In the genomic region with DNA sequence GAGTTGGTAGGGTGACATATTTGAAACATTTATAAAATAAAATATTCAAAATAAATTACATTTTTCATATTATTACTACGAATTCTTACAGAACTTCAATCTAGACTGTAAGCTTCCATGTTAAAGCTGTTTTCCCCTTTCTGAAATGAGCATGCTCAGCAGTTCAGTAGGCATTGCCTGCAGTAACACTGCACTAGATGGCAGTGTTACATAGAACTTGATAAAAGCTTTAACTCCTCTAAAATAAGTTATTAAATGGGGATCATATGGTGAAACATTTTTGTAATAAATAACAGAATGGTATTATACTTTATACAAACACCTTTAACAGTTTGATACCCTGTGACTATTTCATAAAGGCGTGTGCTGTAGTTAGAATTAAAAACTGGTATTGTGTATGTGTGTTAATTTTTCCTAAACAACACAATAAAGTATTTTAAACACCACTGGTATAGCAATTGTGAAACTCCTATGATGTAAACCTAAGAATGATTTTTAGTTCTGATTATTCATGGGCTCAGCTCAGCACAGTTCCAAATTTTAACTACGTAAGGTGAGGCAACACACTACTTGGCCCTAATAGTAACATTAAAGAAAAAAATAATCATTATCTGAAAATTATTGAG, we compare ENCODE assay signal across 8 cellular contexts. TPM values are rescaled to one million over a fixed set of nuclear protein-coding genes. Genes with fewer than 3 reads are reported as not detected.
DNase-seq lines count a peak whose midpoint lies in the region; ATAC-seq and TF ChIP-seq lines count a peak whose summit lies in the region.

No MANE protein-coding gene starts in this region.

- POLR2A ChIA-PET in PC-9 (lab: Charles Lee; ENCODE audit: unreplicated experiment): interaction anchor here (0.6 kb wide), 1 partner anchor 364 kb away, joined by 4 read pairs; no protein-coding TSS in a partner anchor

- no peak overlapping the region for H3K4me3 ChIP-seq in PC-9
- H3K4me3 ChIP-seq in colonic mucosa: no peak overlapping the region
- H3K4me3 ChIP-seq in mesenchymal stem cell (ENCODE audit: insufficient read depth in 1 of 2, low read depth in 1 of 2, low read length in 2 of 2): no peak overlapping the region

- H2AFZ ChIP-seq in PC-9 (no peak overlapping the region), mesenchymal stem cell (ENCODE audit: low read depth, low read length) (no peak overlapping the region)

- DNase-seq in COR-L47 (lab: John Stamatoyannopoulos, UW) (peak; percentile 34), PC-9 (no peak), colonic mucosa (no peak), mesenchymal stem cell (peak; percentile 75), NCI-H524 treated with DMSO at 0.1 percent for 48 hours (lab: John Stamatoyannopoulos, UW) (no peak), GM19238 (ENCODE audit: insufficient read length, low spot score) (no peak)

- H3K79me2 ChIP-seq in PC-9 (ENCODE audit: low read depth): peaks cover 43% of the 10 kb centered on the region

- peaks cover 36% of the 10 kb centered on the region for H4K20me1 ChIP-seq in PC-9 (ENCODE audit: insufficient read depth)

- ATAC-seq in GM18868 (IDR thresholded peaks at IDR 0.05; ENCODE audit: unreplicated experiment) (peak; percentile 75), HG03139 (IDR thresholded peaks at IDR 0.05; ENCODE audit: unreplicated experiment) (peak; percentile 68)

- no peak overlapping the region for H3K9ac ChIP-seq in colonic mucosa (ENCODE audit: low read depth in 2 of 2, low read length in 2 of 2)
- H3K9ac ChIP-seq in mesenchymal stem cell (ENCODE audit: low read length): peak overlapping the region; percentile 21

- CTCF ChIA-PET in PC-9 (lab: Charles Lee): interaction anchor here (0.6 to 1.0 kb wide), 2 partner anchors 93 to 458 kb away, joined by 3 to 10 read pairs; no protein-coding TSS in a partner anchor

- no peaks in the 10 kb centered on the region for H3K9me2 ChIP-seq in PC-9 (ENCODE audit: insufficient read depth)

- H2BK15ac ChIP-seq in mesenchymal stem cell (ENCODE audit: low read depth, poor library complexity, severe bottlenecking): no peak overlapping the region

- no peak overlapping the region for H2AK5ac ChIP-seq in mesenchymal stem cell (ENCODE audit: low read length, severe bottlenecking)

- H3K27me3 ChIP-seq in PC-9 (ENCODE audit: insufficient read depth, low read depth) (no peaks in the 10 kb centered on the region), colonic mucosa (no peaks in the 10 kb centered on the region), mesenchymal stem cell (ENCODE audit: control insufficient read depth in 1 of 2, insufficient read depth in 1 of 2, low read length in 2 of 2) (no peaks in the 10 kb centered on the region)

- H3K4me1 ChIP-seq in PC-9 (replicated peaks; ENCODE audit: insufficient read depth): no peaks in the 10 kb centered on the region
- H3K4me1 ChIP-seq in colonic mucosa: no peaks in the 10 kb centered on the region
- H3K4me1 ChIP-seq in mesenchymal stem cell (ENCODE audit: control insufficient read depth, insufficient read depth, low read depth, low read length): no peaks in the 10 kb centered on the region

- H2BK12ac ChIP-seq in mesenchymal stem cell (ENCODE audit: low read length in 2 of 2): no peak overlapping the region

- no peak overlapping the region for H3K18ac ChIP-seq in mesenchymal stem cell (ENCODE audit: low read depth in 1 of 2, low read length in 2 of 2)

- no peak overlapping the region for H3K4ac ChIP-seq in mesenchymal stem cell (ENCODE audit: low read depth in 1 of 2, low read length in 2 of 2)

- intact Hi-C loops in PC-9 (cut with micrococcal nuclease; ENCODE audit: unreplicated experiment): loop anchor here (1.0 to 10.0 kb wide), 4 partner anchors 168 to 427 kb away; no protein-coding TSS in a partner anchor
- intact Hi-C loops in colonic mucosa (cut with DNase I): loop anchor here (2.0 kb wide), 1 partner anchor 167 kb away; no protein-coding TSS in a partner anchor

- peaks cover 29% of the 10 kb centered on the region for H3F3A ChIP-seq in PC-9 (ENCODE audit: insufficient read depth, low read depth)

- no peak overlapping the region for H4K91ac ChIP-seq in mesenchymal stem cell (ENCODE audit: low read length)

- no peak overlapping the region for H3K4me2 ChIP-seq in PC-9
- H3K4me2 ChIP-seq in mesenchymal stem cell (ENCODE audit: low read length, poor library complexity, severe bottlenecking): no peak overlapping the region

- H2BK5ac ChIP-seq in mesenchymal stem cell (ENCODE audit: low read depth, low read length, poor library complexity, severe bottlenecking): no peak overlapping the region

- no peak overlapping the region for H3K14ac ChIP-seq in mesenchymal stem cell (ENCODE audit: low read length in 2 of 2)

- H4K8ac ChIP-seq in mesenchymal stem cell (ENCODE audit: low read length): no peak overlapping the region

- H2BK120ac ChIP-seq in mesenchymal stem cell (ENCODE audit: low read depth, low read length): no peak overlapping the region

- H3K79me1 ChIP-seq in mesenchymal stem cell (replicated peaks; ENCODE audit: low read length, poor library complexity, severe bottlenecking): peaks cover 35% of the 10 kb centered on the region

- WGBS in mesenchymal stem cell: 83% methylated on average over 1 of the region's 3 CpGs

- TF ChIP-seq CTCF in PC-9 (conservative IDR thresholded peaks at IDR 0.05): peak; percentile 64
- peak; percentile 54 for TF ChIP-seq CTCF in colonic mucosa (IDR thresholded peaks at IDR 0.05)

- H3K9me3 ChIP-seq in PC-9 (ENCODE audit: insufficient read depth, low read depth): no peaks in the 10 kb centered on the region
- no peaks in the 10 kb centered on the region for H3K9me3 ChIP-seq in colonic mucosa
- H3K9me3 ChIP-seq in mesenchymal stem cell (ENCODE audit: control insufficient read depth, low read length): peaks cover 5% of the 10 kb centered on the region

- BruUV-seq in PC-9 (replicated peaks; lab: Mats Ljungman, UMichigan): no TSS peak

- no peak overlapping the region for H3K27ac ChIP-seq in PC-9
- H3K27ac ChIP-seq in colonic mucosa: no peak overlapping the region
- H3K27ac ChIP-seq in mesenchymal stem cell (ENCODE audit: low read length, poor library complexity, severe bottlenecking): no peak overlapping the region

- H3K23ac ChIP-seq in mesenchymal stem cell (ENCODE audit: low read length in 2 of 2): no peak overlapping the region

- H3K36me3 ChIP-seq in PC-9 (ENCODE audit: low read depth) (peaks cover 5% of the 10 kb centered on the region; the same call in 1 of the 2 replicates), colonic mucosa (no peaks in the 10 kb centered on the region), mesenchymal stem cell (ENCODE audit: control insufficient read depth in 1 of 2, insufficient read depth in 2 of 2, low read depth in 1 of 2, low read length in 2 of 2) (peaks cover 0 to 8% of the 10 kb centered on the region in 2 experiments)

RNA-seq across cellular contexts. Expression of gene GPR18, which starts 11.6 kb away (rescaled TPM):
- not detected in 2 replicates for total RNA-seq in PC-9 (2021)
- under 1 TPM in 1 of 2 donors, not detected in 1; 0.35 TPM for total RNA-seq in colonic mucosa
- 0.03 TPM for polyA plus RNA-seq in mesenchymal stem cell (2013, experiment 1 of 2)
- not detected for polyA plus RNA-seq in mesenchymal stem cell (2013, experiment 2 of 2)

RNA-seq across cellular contexts. Expression of gene GPR183, which starts 37.5 kb away (rescaled TPM):
- total RNA-seq in PC-9 (2021) (not detected in 2 replicates), colonic mucosa (1 to 10 TPM; 1.5 to 8.3 TPM)
- 8.4 TPM for polyA plus RNA-seq in mesenchymal stem cell (2013, experiment 1 of 2)
- polyA plus RNA-seq in mesenchymal stem cell (2013, experiment 2 of 2): 8.1 TPM

Comparison
In these comparisons a context has a peak if more than half of its experiments do, and no peak if none do; other contexts are left out.
1. DNase-seq: peak in COR-L47 (single experiment) and mesenchymal stem cell (single experiment); none in PC-9 (0 of 2), colonic mucosa (single experiment), NCI-H524 treated with DMSO at 0.1 percent for 48 hours (single experiment) and GM19238 (single experiment).